ENCODE assay signal across 8 cellular contexts in genomic region chr2:46297546-46298271, GRCh38. TPM values are rescaled to one million over a fixed set of nuclear protein-coding genes. Genes with fewer than 3 reads are reported as not detected.
DNase-seq lines count a peak whose midpoint lies in the region; ATAC-seq and TF ChIP-seq lines count a peak whose summit lies in the region.

No MANE protein-coding gene starts in this region.

- no peak overlapping the region for H4K8ac ChIP-seq in H9 (replicated peaks; ENCODE audit: insufficient read length, low read depth, low read length)

- H3K4me3 ChIP-seq in muscle layer of duodenum (ENCODE audit: low read depth in 1 of 2, low read length in 2 of 2), result peak overlapping the region; percentile 85 to 88

- H3K79me2 ChIP-seq in H9 (ENCODE audit: insufficient read depth, low read length), result no peaks in the 10 kb centered on the region

- H3K27ac Mint-ChIP-seq in H9 (no peak overlapping the region), endothelial cell (ENCODE audit: unreplicated experiment) (no peak overlapping the region)

- H3K27me3 ChIP-seq in H9 (ENCODE audit: insufficient read depth, low read length) (peaks cover 45% of the 10 kb centered on the region), muscle layer of duodenum (ENCODE audit: low read depth, low read length) (no peaks in the 10 kb centered on the region)

- H2AFZ ChIP-seq in H9 (ENCODE audit: low read length), result no peak overlapping the region

- no peak overlapping the region for H3K27ac ChIP-seq in H9 (ENCODE audit: insufficient read length, low read depth, low read length)
- peak overlapping the region; percentile 84 for H3K27ac ChIP-seq in muscle layer of duodenum (ENCODE audit: low read length)

- peaks cover 91% of the 10 kb centered on the region for H3K27me3 Mint-ChIP-seq in H9 (ENCODE audit: low read depth)
- peaks cover 24% of the 10 kb centered on the region for H3K27me3 Mint-ChIP-seq in endothelial cell (ENCODE audit: unreplicated experiment)

- peaks cover 20% of the 10 kb centered on the region for H3K23me2 ChIP-seq in H9 (ENCODE audit: insufficient read length, low read depth, low read length, poor library complexity, severe bottlenecking)

- no peak overlapping the region for H4K5ac ChIP-seq in H9 (ENCODE audit: insufficient read length, low read depth, low read length)

- H2BK120ac ChIP-seq in H9 (ENCODE audit: low read depth, low read length, poor library complexity, severe bottlenecking), result no peak overlapping the region

- H3K36me3 Mint-ChIP-seq in H9 (ENCODE audit: insufficient read depth in 1 of 3, low read depth in 3 of 3), result no peaks in the 10 kb centered on the region; a peak in 1 of 7 replicates
- peaks cover 12% of the 10 kb centered on the region for H3K36me3 Mint-ChIP-seq in endothelial cell (ENCODE audit: low read depth, unreplicated experiment)

- no peak overlapping the region for H4K91ac ChIP-seq in H9 (ENCODE audit: insufficient read length, low read depth, low read length)

- DNase-seq in ELR (ENCODE audit: low read depth) (peak; percentile 55), H9 (peak; percentile 72), NCI-H1930 (lab: John Stamatoyannopoulos, UW) (peak; percentile 33 to 49), endothelial cell (ENCODE audit: low spot score) (peak; percentile 56)
- DNase-seq in activated CD8-positive, alpha-beta memory T cell treated with anti-CD3 and anti-CD28 coated beads for 1 hour (ENCODE audit: extremely low read depth in 1 of 2, low read depth in 1 of 2), result peak; percentile 55 to 69
- DNase-seq in stimulated activated naive CD4-positive, alpha-beta T cell treated with Interleukin-2 at 50 U/mL for 16 hours (lab: John Stamatoyannopoulos, UW), result peak; percentile 66

- H4K20me1 ChIP-seq in H9 (ENCODE audit: control insufficient read depth, insufficient read depth, insufficient read length), result no peaks in the 10 kb centered on the region

- H3K4me1 Mint-ChIP-seq in H9 (peaks cover 34 to 39% of the 10 kb centered on the region in 2 experiments), endothelial cell (ENCODE audit: unreplicated experiment) (peaks cover 43% of the 10 kb centered on the region)

- H2AK5ac ChIP-seq in H9 (ENCODE audit: insufficient read length, low read length), result no peak overlapping the region

- no peak for ATAC-seq in HG02884 (IDR thresholded peaks at IDR 0.05; ENCODE audit: unreplicated experiment)

- no peak overlapping the region for H3K23ac ChIP-seq in H9 (ENCODE audit: insufficient read length, low read depth, low read length)

- H2BK5ac ChIP-seq in H9 (ENCODE audit: insufficient read length, low read length), result no peak overlapping the region

- peaks cover 0 to 4% of the 10 kb centered on the region in 2 experiments; a peak in 2 of 5 replicates for H3K9me3 Mint-ChIP-seq in H9
- H3K9me3 Mint-ChIP-seq in endothelial cell (ENCODE audit: unreplicated experiment), result no peaks in the 10 kb centered on the region

- H3K14ac ChIP-seq in H9 (ENCODE audit: insufficient read depth, low read length), result no peak overlapping the region

- H3T11ph ChIP-seq in H9 (ENCODE audit: low read length), result no peak overlapping the region

- H3K4ac ChIP-seq in H9 (ENCODE audit: low read depth, low read length), result no peak overlapping the region

- H3K36me3 ChIP-seq in muscle layer of duodenum (ENCODE audit: control insufficient read depth in 1 of 2, insufficient read depth in 2 of 2, low read length in 2 of 2), result no peaks in the 10 kb centered on the region

- H3K9me3 ChIP-seq in H9 (ENCODE audit: control insufficient read depth, low read depth, low read length), result no peaks in the 10 kb centered on the region
- H3K9me3 ChIP-seq in muscle layer of duodenum (ENCODE audit: control insufficient read depth in 1 of 2, low read length in 2 of 2), result no peaks in the 10 kb centered on the region

- H2BK12ac ChIP-seq in H9 (ENCODE audit: insufficient read length, low read depth, low read length), result no peak overlapping the region

- no peak overlapping the region for H2BK15ac ChIP-seq in H9 (ENCODE audit: low read depth, low read length)

- H3K79me1 ChIP-seq in H9 (ENCODE audit: insufficient read depth, low read depth, low read length, poor library complexity, severe bottlenecking), result no peaks in the 10 kb centered on the region

- peak overlapping the region; percentile 66 for H3K4me2 ChIP-seq in H9 (ENCODE audit: insufficient read depth, insufficient read length, low read length)

- TF ChIP-seq CTCF in H9 (conservative IDR thresholded peaks at IDR 0.05) (no peak), endothelial cell (IDR thresholded peaks at IDR 0.05; ENCODE audit: unreplicated experiment) (no peak)

- no peaks in the 10 kb centered on the region for H3K4me1 ChIP-seq in H9 (ENCODE audit: insufficient read depth, low read length)
- H3K4me1 ChIP-seq in muscle layer of duodenum (ENCODE audit: control insufficient read depth in 1 of 2, insufficient read depth in 2 of 2, low read length in 2 of 2), result peaks cover 0 to 7% of the 10 kb centered on the region in 2 donors

- no peak overlapping the region for H3K56ac ChIP-seq in H9 (ENCODE audit: insufficient read length, low read depth, low read length)

- H3K4me3 Mint-ChIP-seq in H9 (peak overlapping the region; percentile 77 to 91), endothelial cell (ENCODE audit: unreplicated experiment) (peak overlapping the region; percentile 98)

- WGBS in H9 (ENCODE audit: extremely low coverage, insufficient read length, low lambda C conversion rate), result no CpG with 5 or more reads among the region's 65 CpGs

- H2BK20ac ChIP-seq in H9 (ENCODE audit: low read depth, low read length, poor library complexity, severe bottlenecking), result no peak overlapping the region

- no peak overlapping the region for H3K18ac ChIP-seq in H9 (ENCODE audit: insufficient read length, low read depth, low read length)

- H3K9ac ChIP-seq in H9 (ENCODE audit: extremely low read depth, insufficient read length, low read length), result no peak overlapping the region

RNA-seq across cellular contexts. Expression of gene EPAS1, which starts 0.5 kb away (rescaled TPM):
- total RNA-seq in H9 (2021), result 1.1 and 1.4 TPM in 2 replicates
- 280 TPM for total RNA-seq in endothelial cell (ENCODE audit: unreplicated experiment)

Comparison
In these comparisons a context has a peak if more than half of its experiments do, and no peak if none do; other contexts are left out.
1. RNA of gene EPAS1, which starts 0.5 kb away (total RNA-seq): 280 TPM in endothelial cell (single experiment); 1.1 to 1.4 TPM in H9; every median in the first group is over 100 times any median in the second.
2. Peak in every context shown above with its lines, with median percentiles within 50 percentile points of each other: DNase-seq.